ENCODE assay signal across 15 cellular contexts in genomic region chr3:851098-851790, GRCh38.
DNase-seq lines count a peak whose midpoint lies in the region; ATAC-seq and TF ChIP-seq lines count a peak whose summit lies in the region.
"Had no signal": no experiment of that assay in that cellular context is flagged by ENCODE, and none has a peak within 500 bp of the region (broad histone marks: within the 10 kb centered on the region; RNA-seq: fewer than 3 reads in every experiment).

No MANE protein-coding gene starts in this region.

- intact Hi-C loops in CD4-positive, alpha-beta memory T cell (cut with micrococcal nuclease): no loop called here

- no peaks in the 10 kb centered on the region for H3K27me3 ChIP-seq in DND-41 (ENCODE audit: insufficient read depth, low read length, poor library complexity)
- H3K27me3 ChIP-seq in CD4-positive, alpha-beta memory T cell (ENCODE audit: insufficient read depth, low read length): no peaks in the 10 kb centered on the region
- H3K27me3 ChIP-seq: BLaER1 treated with 17β-estradiol and CSF1 and Interleukin-3, amounts not matched to agents 10 nM and 100 nM; cardiac muscle cell had no signal

- peaks cover 0 to 22% (median 14%) of the 10 kb centered on the region in 8 donors for H3K9me3 Mint-ChIP-seq in CD4-positive, alpha-beta memory T cell

- no peak overlapping the region for H3K4me2 ChIP-seq in DND-41 (ENCODE audit: insufficient read depth, low read length)
- H3K4me2 ChIP-seq: BLaER1 treated with 17β-estradiol and CSF1 and Interleukin-3, amounts not matched to agents 10 nM and 100 nM had no signal

- H3K4me1 ChIP-seq in DND-41 (ENCODE audit: insufficient read depth, low read length): no peaks in the 10 kb centered on the region
- H3K4me1 ChIP-seq in CD4-positive, alpha-beta memory T cell (ENCODE audit: insufficient read depth, low read length): no peaks in the 10 kb centered on the region

- no peak overlapping the region for H3K9ac ChIP-seq in DND-41 (ENCODE audit: low read depth, low read length)
- H3K9ac ChIP-seq: BLaER1 treated with 17β-estradiol and CSF1 and Interleukin-3, amounts not matched to agents 10 nM and 100 nM had no signal

- TF ChIP-seq CTCF in DND-41 (IDR thresholded peaks at IDR 0.05; ENCODE audit: borderline replicate concordance, extremely low read depth, low read length, poor library complexity, severe bottlenecking) (peak; percentile 13), VCaP (conservative IDR thresholded peaks at IDR 0.05) (peak; percentile 16; the same call in 1 of the 2 replicates)

- no peaks in the 10 kb centered on the region for H3K4me1 Mint-ChIP-seq in CD4-positive, alpha-beta memory T cell
- H3K4me1 Mint-ChIP-seq: mesothelial cell of epicardium had no signal

- H3K27me3 Mint-ChIP-seq in CD4-positive, alpha-beta memory T cell: no peaks in the 10 kb centered on the region

- POLR2A ChIA-PET in CD4-positive, alpha-beta memory T cell (lab: Charles Lee; ENCODE audit: partially characterized antibody): no interaction called here

- CTCF ChIA-PET in CD4-positive, alpha-beta memory T cell (lab: Charles Lee; ENCODE audit: partially characterized antibody): no interaction called here

- no peaks in the 10 kb centered on the region for H3K79me2 ChIP-seq in DND-41 (ENCODE audit: insufficient read depth, low read length)

- no peak overlapping the region for H2AFZ ChIP-seq in DND-41 (ENCODE audit: low read depth, low read length)

- H3K4me3 Mint-ChIP-seq in CD4-positive, alpha-beta memory T cell: no peak overlapping the region
- H3K4me3 Mint-ChIP-seq: mesothelial cell of epicardium had no signal

- DNase-seq in DND-41 (no peak), SKM-1 treated with dmso at 0.1 percent for 144 hours (lab: John Stamatoyannopoulos, UW; ENCODE audit: unreplicated experiment) (no peak), NCI-H2171 treated with DMSO at 0.1 percent for 48 hours (lab: John Stamatoyannopoulos, UW) (no peak)
- DNase-seq in activated T-cell treated with anti-CD3 and anti-CD28 coated beads, Interleukin-2, amount 50 U/mL, for 48 hours: no peak
- DNase-seq in CD4-positive, alpha-beta memory T cell: no peak
- DNase-seq: foreskin melanocyte; NCI-H187 treated with DMSO at 0.1 percent for 48 hours; SIG-M5; stimulated activated CD8-positive, alpha-beta memory T cell treated with anti-CD3 and anti-CD28 coated beads, Interleukin-4, amount 100 ng/mL, for 48 hours had no signal

- peaks cover 2% of the 10 kb centered on the region for H3K9me3 ChIP-seq in DND-41 (ENCODE audit: insufficient read depth, low read length, severe bottlenecking)
- H3K9me3 ChIP-seq in CD4-positive, alpha-beta memory T cell (ENCODE audit: control insufficient read depth in 1 of 2, low read length in 2 of 2): peaks cover 0 to 4% of the 10 kb centered on the region in 2 donors

- no peaks in the 10 kb centered on the region for H3K36me3 ChIP-seq in DND-41 (ENCODE audit: insufficient read depth, low read length)
- no peaks in the 10 kb centered on the region for H3K36me3 ChIP-seq in CD4-positive, alpha-beta memory T cell (ENCODE audit: insufficient read depth, low read length)
- H3K36me3 ChIP-seq: BLaER1 treated with 17β-estradiol and CSF1 and Interleukin-3, amounts not matched to agents 10 nM and 100 nM; cardiac muscle cell had no signal

- H3K4me3 ChIP-seq in DND-41 (ENCODE audit: low read depth in 1 of 2, low read length in 2 of 2): no peak overlapping the region
- H3K4me3 ChIP-seq in CD4-positive, alpha-beta memory T cell (ENCODE audit: low read length in 2 of 2): no peak overlapping the region
- H3K4me3 ChIP-seq: BLaER1 treated with 17β-estradiol and CSF1 and Interleukin-3, amounts not matched to agents 10 nM and 100 nM; cardiac muscle cell had no signal

- H3K27ac ChIP-seq in DND-41 (ENCODE audit: low read length): no peak overlapping the region
- no peak overlapping the region for H3K27ac ChIP-seq in VCaP
- H3K27ac ChIP-seq in CD4-positive, alpha-beta memory T cell (ENCODE audit: low read depth, low read length): no peak overlapping the region
- H3K27ac ChIP-seq: BLaER1 treated with 17β-estradiol and CSF1 and Interleukin-3, amounts not matched to agents 10 nM and 100 nM; cardiac muscle cell had no signal

- H3K27ac Mint-ChIP-seq in CD4-positive, alpha-beta memory T cell: no peak overlapping the region
- H3K27ac Mint-ChIP-seq: mesothelial cell of epicardium had no signal

- H4K20me1 ChIP-seq in DND-41 (ENCODE audit: insufficient read depth, low read length): no peaks in the 10 kb centered on the region
- H4K20me1 ChIP-seq: BLaER1 treated with 17β-estradiol and CSF1 and Interleukin-3, amounts not matched to agents 10 nM and 100 nM had no signal

- H3K36me3 Mint-ChIP-seq in CD4-positive, alpha-beta memory T cell: no peaks in the 10 kb centered on the region

- no peak for ATAC-seq in DND-41 (ENCODE audit: insufficient read depth, low read depth)
- ATAC-seq in GM18870 (IDR thresholded peaks at IDR 0.05; ENCODE audit: unreplicated experiment): peak; percentile 80
- ATAC-seq in HG03159 (IDR thresholded peaks at IDR 0.05; ENCODE audit: unreplicated experiment): peak; percentile 65
